ENCODE assay signal across 11 cellular contexts in genomic region chr6:52423971-52424381, GRCh38. TPM values are rescaled to one million over a fixed set of nuclear protein-coding genes. Genes with fewer than 3 reads are reported as not detected.
DNase-seq lines count a peak whose midpoint lies in the region; ATAC-seq and TF ChIP-seq lines count a peak whose summit lies in the region.
"Had no signal": no experiment of that assay in that cellular context is flagged by ENCODE, and none has a peak within 500 bp of the region (broad histone marks: within the 10 kb centered on the region; RNA-seq: fewer than 3 reads in every experiment).

No MANE protein-coding gene starts in this region.

- BruUV-seq in PC-3 (replicated peaks; lab: Mats Ljungman, UMichigan) = no TSS peak

- TF ChIP-seq CTCF in PC-3 (conservative IDR thresholded peaks at IDR 0.05; ENCODE audit: low read depth, low read length) (no peak), epithelial cell of esophagus (IDR thresholded peaks at IDR 0.05; ENCODE audit: insufficient read depth, low read depth, low read length, missing control alignments) (no peak), neural progenitor cell (IDR thresholded peaks at IDR 0.05) (no peak)

- no peaks in the 10 kb centered on the region for H3K9me2 ChIP-seq in PC-3 (replicated peaks; ENCODE audit: low read length)

- CTCF ChIA-PET in PC-3 (lab: Charles Lee) = interaction anchor here (0.5 kb wide), 1 partner anchor 16 kb away, joined by 19 read pairs; no protein-coding TSS in a partner anchor

- H3K36me3 ChIP-seq in PC-3 (ENCODE audit: low read depth, low read length) = no peaks in the 10 kb centered on the region
- H3K36me3 ChIP-seq in neural progenitor cell = no peaks in the 10 kb centered on the region

- H3K9me3 ChIP-seq in PC-3 (ENCODE audit: low read length) = no peaks in the 10 kb centered on the region
- H3K9me3 ChIP-seq in neural progenitor cell (ENCODE audit: low read depth) = no peaks in the 10 kb centered on the region

- no peak overlapping the region for H3K27ac Mint-ChIP-seq in neural progenitor cell
- no peak overlapping the region for H3K27ac Mint-ChIP-seq in naive thymus-derived CD8-positive, alpha-beta T cell
- H3K27ac Mint-ChIP-seq: activated naive CD8-positive, alpha-beta T cell treated with anti-CD3 and anti-CD28 coated beads, Interleukin-2, amount 10 ng/mL, durations not matched to agents 7 days and 5 days had no signal

- no peaks in the 10 kb centered on the region for H4K20me1 ChIP-seq in PC-3 (ENCODE audit: low read length)
- no peaks in the 10 kb centered on the region for H4K20me1 ChIP-seq in neural progenitor cell (ENCODE audit: low read depth)

- H3F3A ChIP-seq in PC-3 (ENCODE audit: low read length, unreplicated experiment) (no peaks in the 10 kb centered on the region), neural progenitor cell (ENCODE audit: low read depth) (peaks cover 12% of the 10 kb centered on the region)

- intact Hi-C loops in PC-3 (cut with micrococcal nuclease) = loop anchor here (5.0 kb wide), 1 partner anchor 93 kb away; no protein-coding TSS in a partner anchor

- peaks cover 9% of the 10 kb centered on the region for H3K36me3 Mint-ChIP-seq in neural progenitor cell
- peaks cover 0 to 3% (median 0%) of the 10 kb centered on the region in 3 donors for H3K36me3 Mint-ChIP-seq in naive thymus-derived CD8-positive, alpha-beta T cell
- H3K36me3 Mint-ChIP-seq: activated naive CD8-positive, alpha-beta T cell treated with anti-CD3 and anti-CD28 coated beads, Interleukin-2, amount 10 ng/mL, durations not matched to agents 7 days and 5 days had no signal

- H3K4me1 Mint-ChIP-seq in neural progenitor cell = peaks cover 6% of the 10 kb centered on the region
- H3K4me1 Mint-ChIP-seq in naive thymus-derived CD8-positive, alpha-beta T cell = peaks cover 0 to 8% (median 5%) of the 10 kb centered on the region in 4 donors

- H3K9me3 Mint-ChIP-seq in neural progenitor cell = peaks cover 2% of the 10 kb centered on the region
- no peaks in the 10 kb centered on the region for H3K9me3 Mint-ChIP-seq in naive thymus-derived CD8-positive, alpha-beta T cell
- H3K9me3 Mint-ChIP-seq: activated naive CD8-positive, alpha-beta T cell treated with anti-CD3 and anti-CD28 coated beads, Interleukin-2, amount 10 ng/mL, durations not matched to agents 7 days and 5 days had no signal

- H3K4me3 ChIP-seq in PC-3 (ENCODE audit: low read length) (no peak overlapping the region; the same call in 1 of the 2 replicates), epithelial cell of esophagus (ENCODE audit: low read length) (no peak overlapping the region), neural progenitor cell (no peak overlapping the region)

- H3K4me2 ChIP-seq in PC-3 (ENCODE audit: low read length) = peak overlapping the region; percentile 34
- no peak overlapping the region for H3K4me2 ChIP-seq in neural progenitor cell

- no peaks in the 10 kb centered on the region for H3K27me3 Mint-ChIP-seq in neural progenitor cell (ENCODE audit: insufficient read depth, low read depth)
- H3K27me3 Mint-ChIP-seq in naive thymus-derived CD8-positive, alpha-beta T cell = no peaks in the 10 kb centered on the region

- H3K4me3 Mint-ChIP-seq in neural progenitor cell = no peak overlapping the region
- no peak overlapping the region for H3K4me3 Mint-ChIP-seq in naive thymus-derived CD8-positive, alpha-beta T cell
- H3K4me3 Mint-ChIP-seq: activated naive CD8-positive, alpha-beta T cell treated with anti-CD3 and anti-CD28 coated beads, Interleukin-2, amount 10 ng/mL, durations not matched to agents 7 days and 5 days had no signal

- H2AFZ ChIP-seq in PC-3 (ENCODE audit: low read length) = no peak overlapping the region
- no peak overlapping the region for H2AFZ ChIP-seq in neural progenitor cell (replicated peaks)

- H3K27ac ChIP-seq in PC-3 (ENCODE audit: low read length) (no peak overlapping the region), neural progenitor cell (peak overlapping the region; percentile 11)

- H3K27me3 ChIP-seq in PC-3 (ENCODE audit: low read length) = no peaks in the 10 kb centered on the region
- H3K27me3 ChIP-seq in neural progenitor cell = no peaks in the 10 kb centered on the region

- POLR2A ChIA-PET in PC-3 (lab: Charles Lee; ENCODE audit: unreplicated experiment) = no interaction called here
- POLR2A ChIA-PET in naive thymus-derived CD8-positive, alpha-beta T cell (lab: Charles Lee) = interaction anchor here (1.0 kb wide), 1 partner anchor 160 kb away, joined by 3 read pairs; no protein-coding TSS in a partner anchor

- H3K4me1 ChIP-seq in PC-3 (ENCODE audit: insufficient read depth, low read length) = peaks cover 41% of the 10 kb centered on the region
- peaks cover 16% of the 10 kb centered on the region for H3K4me1 ChIP-seq in neural progenitor cell

- DNase-seq in AG20443 (ENCODE audit: low spot score) = peak; percentile 74
- DNase-seq in PC-3 = peak; percentile 81
- DNase-seq in epithelial cell of esophagus (ENCODE audit: low read depth) = peak; percentile 69
- no peak for DNase-seq in neural progenitor cell (ENCODE audit: low spot score)
- no peak for DNase-seq in MV-4-11 (lab: John Stamatoyannopoulos, UW)
- no peak for DNase-seq in UCSD-AML1 (lab: John Stamatoyannopoulos, UW; ENCODE audit: unreplicated experiment)
- no peak for DNase-seq in cerebellar nuclear complex (lab: John Stamatoyannopoulos, UW)
- no peak for DNase-seq in naive thymus-derived CD8-positive, alpha-beta T cell
- DNase-seq: activated naive CD8-positive, alpha-beta T cell treated with anti-CD3 and anti-CD28 coated beads, Interleukin-2, amount 10 ng/mL, durations not matched to agents 7 days and 5 days; kidney; NCI-H2081 had no signal

- H3K79me2 ChIP-seq in PC-3 (ENCODE audit: low read length) (peaks cover 13% of the 10 kb centered on the region), neural progenitor cell (ENCODE audit: low read depth) (peaks cover 15% of the 10 kb centered on the region)

- peak; percentile 16; the same call in 1 of the 2 replicates for ATAC-seq in PC-3
- ATAC-seq in naive thymus-derived CD8-positive, alpha-beta T cell = no peak

- H3K9ac ChIP-seq in PC-3 (ENCODE audit: low read length) (no peak overlapping the region), neural progenitor cell (no peak overlapping the region)

RNA-seq across cellular contexts. Expression of gene EFHC1, which starts 3.8 kb away (rescaled TPM):
- total RNA-seq in PC-3 (2014; rRNA removed) (14.5 and 22.4 TPM in 2 replicates), neural progenitor cell (ENCODE audit: low replicate concordance) (53.9 and 59.8 TPM in 2 replicates)
- 10 to 100 TPM; 13.0 to 15.5 TPM for total RNA-seq in naive thymus-derived CD8-positive, alpha-beta T cell
- polyA plus RNA-seq in naive thymus-derived CD8-positive, alpha-beta T cell = 1 to 10 TPM; 2.5 to 5.1 (median 2.9) TPM

Comparison
In these comparisons a context has a peak if more than half of its experiments do, and no peak if none do; other contexts are left out.
1. DNase-seq: peak in AG20443 (single experiment), PC-3 (single experiment) and epithelial cell of esophagus (single experiment); none in neural progenitor cell (single experiment), MV-4-11 (single experiment), UCSD-AML1 (single experiment), cerebellar nuclear complex (0 of 2) and naive thymus-derived CD8-positive, alpha-beta T cell (0 of 10).